ENCODE assay signal across 8 cellular contexts in the genomic region with DNA sequence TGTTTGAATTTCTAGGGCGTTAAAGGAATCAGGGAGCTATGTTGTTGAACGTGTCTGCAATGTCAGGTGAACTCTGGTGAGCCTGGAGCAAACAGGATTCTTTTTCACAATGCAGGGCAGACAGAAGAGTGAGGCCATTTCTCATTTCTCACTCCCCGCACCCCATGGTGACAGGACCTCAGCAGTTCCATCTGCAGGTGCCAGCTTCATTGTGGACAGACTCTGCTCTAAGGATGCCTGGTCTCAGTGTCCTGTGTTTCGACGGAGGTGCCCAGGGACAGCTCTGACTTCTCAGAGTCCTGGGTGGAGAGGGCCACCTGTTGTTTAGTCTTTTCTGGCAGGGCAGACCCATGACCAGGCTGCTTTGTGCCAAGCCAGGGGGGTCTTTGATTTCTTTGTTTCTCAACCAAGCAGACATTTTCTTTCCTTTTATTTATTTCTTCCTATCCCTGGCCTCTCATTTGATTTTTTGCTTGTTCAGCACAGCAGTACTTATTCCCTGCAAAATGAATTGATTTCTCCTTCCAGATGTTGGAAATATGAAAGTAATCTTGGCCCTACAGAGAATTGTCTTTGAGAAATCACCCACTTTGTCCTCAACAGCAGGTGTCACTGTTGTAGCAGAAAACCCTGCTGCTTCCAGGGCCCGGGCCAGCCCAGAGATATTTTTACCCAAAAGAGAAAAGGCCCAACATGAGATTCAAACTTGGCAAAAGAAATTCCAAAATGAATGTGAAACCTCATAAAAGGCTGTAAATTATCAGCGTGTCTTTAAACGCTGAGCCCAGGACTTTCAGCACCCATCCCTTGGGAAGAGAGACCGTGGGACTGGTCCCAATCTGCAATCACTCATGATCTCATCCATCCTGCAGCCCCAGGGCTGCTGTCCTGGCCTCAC.
A peak's percentile ranks its signal among the peaks of the same experiment; 100 is the strongest.
DNase-seq lines count a peak whose midpoint lies in the region; ATAC-seq and TF ChIP-seq lines count a peak whose summit lies in the region.

No MANE protein-coding gene starts in this region.

- H3K9me3 Mint-ChIP-seq in activated CD4-positive, alpha-beta T cell treated with anti-CD3 and anti-CD28 coated beads, Interleukin-2, amount 10 ng/mL, durations not matched to agents 7 days and 5 days: peaks cover 4% of the 10 kb centered on the region
- peaks cover 3 to 11% (median 8%) of the 10 kb centered on the region in 5 experiments for H3K9me3 Mint-ChIP-seq in brain

- no peak overlapping the region for H2BK15ac ChIP-seq in mesenchymal stem cell (ENCODE audit: low read depth, poor library complexity, severe bottlenecking)

- POLR2A ChIA-PET in activated CD4-positive, alpha-beta T cell treated with anti-CD3 and anti-CD28 coated beads, Interleukin-2, amount 10 ng/mL, durations not matched to agents 7 days and 5 days (lab: Charles Lee): interaction anchor here (0.6 kb wide), 1 partner anchor 1110 kb away, joined by 3 read pairs; no protein-coding TSS in a partner anchor

- no peak overlapping the region for H3K4me2 ChIP-seq in mesenchymal stem cell (ENCODE audit: low read length, poor library complexity, severe bottlenecking)

- H3K23ac ChIP-seq in mesenchymal stem cell (ENCODE audit: low read length in 2 of 2): no peak overlapping the region

- no peak overlapping the region for H4K91ac ChIP-seq in mesenchymal stem cell (ENCODE audit: low read length)

- no peak overlapping the region for H3K4me3 ChIP-seq in mesenchymal stem cell (ENCODE audit: insufficient read depth in 1 of 2, low read depth in 1 of 2, low read length in 2 of 2)

- H3K4me1 Mint-ChIP-seq in activated CD4-positive, alpha-beta T cell treated with anti-CD3 and anti-CD28 coated beads, Interleukin-2, amount 10 ng/mL, durations not matched to agents 7 days and 5 days: no peaks in the 10 kb centered on the region
- H3K4me1 Mint-ChIP-seq in brain: peaks cover 25% of the 10 kb centered on the region

- H2BK120ac ChIP-seq in mesenchymal stem cell (ENCODE audit: low read depth, low read length): no peak overlapping the region

- no peak overlapping the region for H2BK5ac ChIP-seq in mesenchymal stem cell (ENCODE audit: low read depth, low read length, poor library complexity, severe bottlenecking)

- H3K14ac ChIP-seq in mesenchymal stem cell (ENCODE audit: low read length in 2 of 2): no peak overlapping the region

- ATAC-seq in HG02610 (IDR thresholded peaks at IDR 0.05; ENCODE audit: unreplicated experiment): no peak

- H2BK12ac ChIP-seq in mesenchymal stem cell (ENCODE audit: low read length in 2 of 2): no peak overlapping the region

- H3K9me3 ChIP-seq in mesenchymal stem cell (ENCODE audit: control insufficient read depth, low read length): no peaks in the 10 kb centered on the region

- peak; percentile 25 for DNase-seq in activated CD4-positive, alpha-beta T cell treated with anti-CD3 and anti-CD28 coated beads, Interleukin-2, amount 10 ng/mL, durations not matched to agents 7 days and 5 days
- DNase-seq in activated CD4-positive, alpha-beta T cell treated with anti-CD3 and anti-CD28 coated beads, Interleukin-2, amount 50 U/mL, for 1 hour: no peak
- DNase-seq in NCI-H2171 treated with DMSO at 0.1 percent for 48 hours (lab: John Stamatoyannopoulos, UW) (peak; percentile 67), mesenchymal stem cell (peak; percentile 37), globus pallidus (ENCODE audit: low spot score) (no peak)
- DNase-seq in stimulated activated CD4-positive, alpha-beta T cell treated with anti-CD3 and anti-CD28 coated beads, Interleukin-2, amount 100 ng/mL, for 24 hours: no peak

- WGBS in mesenchymal stem cell: 70% methylated on average over 9 of the region's 9 CpGs

- no peak overlapping the region for H3K27ac Mint-ChIP-seq in activated CD4-positive, alpha-beta T cell treated with anti-CD3 and anti-CD28 coated beads, Interleukin-2, amount 10 ng/mL, durations not matched to agents 7 days and 5 days
- H3K27ac Mint-ChIP-seq in brain: peak overlapping the region in 4 of 5 experiments; percentile 17 to 72 (median 32)

- H3K27me3 ChIP-seq in mesenchymal stem cell (ENCODE audit: control insufficient read depth in 1 of 2, insufficient read depth in 1 of 2, low read length in 2 of 2): peaks cover 0 to 10% of the 10 kb centered on the region in 2 experiments

- no peak overlapping the region for H3K18ac ChIP-seq in mesenchymal stem cell (ENCODE audit: low read depth in 1 of 2, low read length in 2 of 2)

- no peak overlapping the region for H2AK5ac ChIP-seq in mesenchymal stem cell (ENCODE audit: low read length, severe bottlenecking)

- no peaks in the 10 kb centered on the region for H3K36me3 ChIP-seq in mesenchymal stem cell (ENCODE audit: control insufficient read depth in 1 of 2, insufficient read depth in 2 of 2, low read depth in 1 of 2, low read length in 2 of 2)

- H3K9ac ChIP-seq in mesenchymal stem cell (ENCODE audit: low read length): peak overlapping the region; percentile 45

- TF ChIP-seq CTCF in brain (conservative IDR thresholded peaks at IDR 0.05): peak; percentile 76 to 83

- no peak overlapping the region for H3K4ac ChIP-seq in mesenchymal stem cell (ENCODE audit: low read depth in 1 of 2, low read length in 2 of 2)

- H3K27ac ChIP-seq in mesenchymal stem cell (ENCODE audit: low read length, poor library complexity, severe bottlenecking): no peak overlapping the region

- CTCF ChIA-PET in activated CD4-positive, alpha-beta T cell treated with anti-CD3 and anti-CD28 coated beads, Interleukin-2, amount 10 ng/mL, durations not matched to agents 7 days and 5 days (lab: Charles Lee): interaction anchor here (1.0 to 1.4 kb wide), 2 partner anchors 9 to 85 kb away, joined by 4 to 5 read pairs; no protein-coding TSS in a partner anchor

- H3K79me1 ChIP-seq in mesenchymal stem cell (replicated peaks; ENCODE audit: low read length, poor library complexity, severe bottlenecking): no peaks in the 10 kb centered on the region

- no peak overlapping the region for H3K4me3 Mint-ChIP-seq in activated CD4-positive, alpha-beta T cell treated with anti-CD3 and anti-CD28 coated beads, Interleukin-2, amount 10 ng/mL, durations not matched to agents 7 days and 5 days
- H3K4me3 Mint-ChIP-seq in brain: no peak overlapping the region

- no peak overlapping the region for H4K8ac ChIP-seq in mesenchymal stem cell (ENCODE audit: low read length)

- H3K27me3 Mint-ChIP-seq in activated CD4-positive, alpha-beta T cell treated with anti-CD3 and anti-CD28 coated beads, Interleukin-2, amount 10 ng/mL, durations not matched to agents 7 days and 5 days: no peaks in the 10 kb centered on the region
- H3K27me3 Mint-ChIP-seq in brain: no peaks in the 10 kb centered on the region

- H3K4me1 ChIP-seq in mesenchymal stem cell (ENCODE audit: control insufficient read depth, insufficient read depth, low read depth, low read length): peaks cover 2% of the 10 kb centered on the region

- H3K36me3 Mint-ChIP-seq in activated CD4-positive, alpha-beta T cell treated with anti-CD3 and anti-CD28 coated beads, Interleukin-2, amount 10 ng/mL, durations not matched to agents 7 days and 5 days (ENCODE audit: low read depth): peaks cover 5% of the 10 kb centered on the region
- H3K36me3 Mint-ChIP-seq in brain: peaks cover 4% of the 10 kb centered on the region

- no peak overlapping the region for H2AFZ ChIP-seq in mesenchymal stem cell (ENCODE audit: low read depth, low read length)

Comparison
In these comparisons a context has a peak if more than half of its experiments do, and no peak if none do; other contexts are left out.
1. DNase-seq: peak in activated CD4-positive, alpha-beta T cell treated with anti-CD3 and anti-CD28 coated beads, Interleukin-2, amount 10 ng/mL, durations not matched to agents 7 days and 5 days (single experiment), NCI-H2171 treated with DMSO at 0.1 percent for 48 hours (single experiment) and mesenchymal stem cell (single experiment); none in activated CD4-positive, alpha-beta T cell treated with anti-CD3 and anti-CD28 coated beads, Interleukin-2, amount 50 U/mL, for 1 hour (single experiment), globus pallidus (single experiment) and stimulated activated CD4-positive, alpha-beta T cell treated with anti-CD3 and anti-CD28 coated beads, Interleukin-2, amount 100 ng/mL, for 24 hours (0 of 2).